ENCODE assay signal across 9 cellular contexts in genomic region chr10:132961864-132962622, GRCh38. TPM values are rescaled to one million over a fixed set of nuclear protein-coding genes. Genes with fewer than 3 reads are reported as not detected.
A peak's percentile ranks its signal among the peaks of the same experiment; 100 is the strongest.
DNase-seq lines count a peak whose midpoint lies in the region; ATAC-seq, FAIRE-seq and TF ChIP-seq lines count a peak whose summit lies in the region.
"Had no signal": no experiment of that assay in that cellular context is flagged by ENCODE, and none has a peak within 500 bp of the region (broad histone marks: within the 10 kb centered on the region; RNA-seq: fewer than 3 reads in every experiment).

No MANE protein-coding gene starts in this region.

- ATAC-seq in lower lobe of right lung = peak; percentile 69 to 71
- ATAC-seq: HCT116 had no signal

- H3K4me1 ChIP-seq in ectodermal cell (ENCODE audit: control insufficient read depth, insufficient read depth, low read length) = no peaks in the 10 kb centered on the region
- H3K4me1 ChIP-seq in lower lobe of right lung = peaks cover 12% of the 10 kb centered on the region

- intact Hi-C loops in lower lobe of right lung (cut with DNase I) = no loop called here

- no peaks in the 10 kb centered on the region for H3K36me3 ChIP-seq in ectodermal cell (ENCODE audit: control insufficient read depth, insufficient read depth, low read length)
- H3K36me3 ChIP-seq in lower lobe of right lung = no peaks in the 10 kb centered on the region

- peak overlapping the region; percentile 22 for H3K4me3 ChIP-seq in ectodermal cell (ENCODE audit: insufficient read depth, low read depth, low read length)
- peak overlapping the region; percentile 66 for H3K4me3 ChIP-seq in lower lobe of right lung

- H3K27me3 ChIP-seq in ectodermal cell (ENCODE audit: control insufficient read depth, insufficient read depth, low read length, poor library complexity, severe bottlenecking) (peaks cover 10% of the 10 kb centered on the region), lower lobe of right lung (ENCODE audit: low read depth) (peaks cover 10% of the 10 kb centered on the region)

- no peaks in the 10 kb centered on the region for H3K9me3 ChIP-seq in ectodermal cell (ENCODE audit: control insufficient read depth, low read length)
- H3K9me3 ChIP-seq in lower lobe of right lung = no peaks in the 10 kb centered on the region

- FAIRE-seq in GM19239 (lab: Jason Lieb, UNC) (peak; percentile 65), urothelium cell line (lab: Jason Lieb, UNC) (no peak)

- H3K27ac ChIP-seq in ectodermal cell (ENCODE audit: insufficient read depth, low read depth, low read length, poor library complexity, severe bottlenecking) (no peak overlapping the region), lower lobe of right lung (no peak overlapping the region)

- no peak for TF ChIP-seq CTCF in lower lobe of right lung (IDR thresholded peaks at IDR 0.05)

- 16 to 19% methylated on average over 37 of the region's 37 CpGs for WGBS in ectodermal cell, 2 experiments

- DNase-seq in AG08395 (ENCODE audit: low spot score) = peak; percentile 86
- DNase-seq in GM19239 (ENCODE audit: insufficient read length, low spot score) = peak; percentile 61
- peak; percentile 57 for DNase-seq in HT1080 (ENCODE audit: low read depth)
- DNase-seq in activated CD4-positive, alpha-beta T cell treated with anti-CD3 and anti-CD28 coated beads, Interleukin-2, amount 50 U/mL, for 24 hours (ENCODE audit: low read depth in 1 of 2, low spot score in 1 of 2) = peak; percentile 39 to 78
- peak; percentile 78 for DNase-seq in lower lobe of right lung
- peak; percentile 56 to 68 for DNase-seq in stimulated activated CD4-positive, alpha-beta T cell treated with anti-CD3 and anti-CD28 coated beads, Interleukin-4, amount 100 ng/mL, for 4 hours
- no peak for DNase-seq in urothelium cell line (ENCODE audit: low spot score)

RNA-seq across cellular contexts. Expression of gene CFAP46, which starts 19.7 kb away (rescaled TPM):
- total RNA-seq in HT1080 (2014; rRNA removed; shearing (Covaris generic)) = 0.35 and 0.53 TPM in 2 replicates
- polyA plus RNA-seq in HT1080 (2015; cell fraction: cytosol; rRNA removed) = 0.09 and 0.55 TPM in 2 replicates
- 0.08 and 0.54 TPM in 2 replicates for polyA plus RNA-seq in HT1080 (2015; cell fraction: nucleus; rRNA removed)
- polyA plus RNA-seq in ectodermal cell (2013, experiment 1 of 4) = 5.7 TPM
- 5.4 TPM for polyA plus RNA-seq in ectodermal cell (2013, experiment 2 of 4)
- polyA plus RNA-seq in ectodermal cell (2013, experiment 3 of 4) = 3.5 TPM
- 5.7 TPM for polyA plus RNA-seq in ectodermal cell (2013, experiment 4 of 4)
- 9.0 TPM for total RNA-seq in lower lobe of right lung
